In genomic region chr3:10500717-10501663, GRCh38 we compare ENCODE assay signal across 1 cellular context.
TF ChIP-seq lines count a peak whose summit lies in the region.

No MANE protein-coding gene starts in this region.

TF ChIP-seq in HepG2, 621 proteins besides CTCF, POLR2A, EP300 and RAD21 (continued from another document and continues in another):
- TF ChIP-seq, protein P1, sequence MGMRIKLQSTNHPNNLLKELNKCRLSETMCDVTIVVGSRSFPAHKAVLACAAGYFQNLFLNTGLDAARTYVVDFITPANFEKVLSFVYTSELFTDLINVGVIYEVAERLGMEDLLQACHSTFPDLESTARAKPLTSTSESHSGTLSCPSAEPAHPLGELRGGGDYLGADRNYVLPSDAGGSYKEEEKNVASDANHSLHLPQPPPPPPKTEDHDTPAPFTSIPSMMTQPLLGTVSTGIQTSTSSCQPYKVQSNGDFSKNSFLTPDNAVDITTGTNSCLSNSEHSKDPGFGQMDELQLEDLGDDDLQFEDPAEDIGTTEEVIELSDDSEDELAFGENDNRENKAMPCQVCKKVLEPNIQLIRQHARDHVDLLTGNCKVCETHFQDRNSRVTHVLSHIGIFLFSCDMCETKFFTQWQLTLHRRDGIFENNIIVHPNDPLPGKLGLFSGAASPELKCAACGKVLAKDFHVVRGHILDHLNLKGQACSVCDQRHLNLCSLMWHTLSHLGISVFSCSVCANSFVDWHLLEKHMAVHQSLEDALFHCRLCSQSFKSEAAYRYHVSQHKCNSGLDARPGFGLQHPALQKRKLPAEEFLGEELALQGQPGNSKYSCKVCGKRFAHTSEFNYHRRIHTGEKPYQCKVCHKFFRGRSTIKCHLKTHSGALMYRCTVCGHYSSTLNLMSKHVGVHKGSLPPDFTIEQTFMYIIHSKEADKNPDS (CRISPR knock-in tag; IDR thresholded peaks at IDR 0.05), result no peak
- TF ChIP-seq PRMT3 (CRISPR knock-in tag; IDR thresholded peaks at IDR 0.05; ENCODE audit: borderline replicate concordance, low read depth) (no peak), GABPB1 (CRISPR knock-in tag; IDR thresholded peaks at IDR 0.05) (no peak), RBM22 (optimal IDR thresholded peaks at IDR 0.05; ENCODE audit: low read length) (no peak), SAP130 (CRISPR knock-in tag; IDR thresholded peaks at IDR 0.05; ENCODE audit: low read depth) (0 out of 2 replicates have a peak, but pooled peaks have one; percentile 8), NFAT5 (CRISPR knock-in tag; IDR thresholded peaks at IDR 0.05) (no peak), MBD4 (IDR thresholded peaks at IDR 0.05; ENCODE audit: borderline replicate concordance, low read length) (no peak), CBFB (CRISPR knock-in tag; IDR thresholded peaks at IDR 0.05) (no peak), ZNF747 (CRISPR knock-in tag; IDR thresholded peaks at IDR 0.05; ENCODE audit: borderline replicate concordance) (0 out of 2 replicates have a peak, but pooled peaks have one; percentile 25), ZSCAN31 (CRISPR knock-in tag; IDR thresholded peaks at IDR 0.05; ENCODE audit: low read depth) (0 out of 2 replicates have a peak, but pooled peaks have one; percentile 25), ZMYM2 (CRISPR knock-in tag; IDR thresholded peaks at IDR 0.05) (no peak), RCOR2 (CRISPR knock-in tag; IDR thresholded peaks at IDR 0.05) (no peak), PLRG1 (conservative IDR thresholded peaks at IDR 0.05) (no peak), KDM1A (CRISPR knock-in tag; IDR thresholded peaks at IDR 0.05) (no peak), ZNF350 (CRISPR knock-in tag; IDR thresholded peaks at IDR 0.05; ENCODE audit: borderline replicate concordance, low read depth) (no peak), PATZ1 (CRISPR knock-in tag; IDR thresholded peaks at IDR 0.05) (0 out of 2 replicates have a peak, but pooled peaks have one; percentile 18), ZNF12 (CRISPR knock-in tag; IDR thresholded peaks at IDR 0.05) (no peak), NFYC (CRISPR knock-in tag; IDR thresholded peaks at IDR 0.05) (no peak), THAP11 (CRISPR knock-in tag; IDR thresholded peaks at IDR 0.05) (no peak), LRRFIP1 (CRISPR knock-in tag; conservative IDR thresholded peaks at IDR 0.05) (no peak), HNF4A (CRISPR knock-in tag; IDR thresholded peaks at IDR 0.05) (peak; percentile 78), REL (CRISPR knock-in tag; conservative IDR thresholded peaks at IDR 0.05) (no peak), ESRRA (CRISPR knock-in tag; IDR thresholded peaks at IDR 0.05; ENCODE audit: low read depth) (peak; percentile 79; the same call in 1 of the 2 replicates), PAWR (CRISPR knock-in tag; IDR thresholded peaks at IDR 0.05; ENCODE audit: borderline replicate concordance) (no peak), MAFF (IDR thresholded peaks at IDR 0.05; ENCODE audit: low read depth, low read length) (no peak), NR2C2 (CRISPR knock-in tag; IDR thresholded peaks at IDR 0.05; ENCODE audit: borderline replicate concordance) (peak; percentile 35; the same call in 1 of the 2 replicates), JUND (CRISPR knock-in tag; IDR thresholded peaks at IDR 0.05) (no peak), HNRNPUL1 (IDR thresholded peaks at IDR 0.05; ENCODE audit: low read depth, low read length) (no peak), NFE2L2 (IDR thresholded peaks at IDR 0.05; ENCODE audit: low read length) (no peak), RFX3 (CRISPR knock-in tag; IDR thresholded peaks at IDR 0.05) (no peak), SP140L (CRISPR knock-in tag; IDR thresholded peaks at IDR 0.05; ENCODE audit: borderline replicate concordance) (no peak), HNRNPLL (IDR thresholded peaks at IDR 0.05; ENCODE audit: low read depth, low read length, poor library complexity, severe bottlenecking) (no peak), ZNF3 (CRISPR knock-in tag; IDR thresholded peaks at IDR 0.05) (no peak), ZNF337 (CRISPR knock-in tag; IDR thresholded peaks at IDR 0.05; ENCODE audit: borderline replicate concordance, low read depth) (no peak), JDP2 (CRISPR knock-in tag; IDR thresholded peaks at IDR 0.05; ENCODE audit: borderline replicate concordance) (no peak)
- TF ChIP-seq, protein P2, sequence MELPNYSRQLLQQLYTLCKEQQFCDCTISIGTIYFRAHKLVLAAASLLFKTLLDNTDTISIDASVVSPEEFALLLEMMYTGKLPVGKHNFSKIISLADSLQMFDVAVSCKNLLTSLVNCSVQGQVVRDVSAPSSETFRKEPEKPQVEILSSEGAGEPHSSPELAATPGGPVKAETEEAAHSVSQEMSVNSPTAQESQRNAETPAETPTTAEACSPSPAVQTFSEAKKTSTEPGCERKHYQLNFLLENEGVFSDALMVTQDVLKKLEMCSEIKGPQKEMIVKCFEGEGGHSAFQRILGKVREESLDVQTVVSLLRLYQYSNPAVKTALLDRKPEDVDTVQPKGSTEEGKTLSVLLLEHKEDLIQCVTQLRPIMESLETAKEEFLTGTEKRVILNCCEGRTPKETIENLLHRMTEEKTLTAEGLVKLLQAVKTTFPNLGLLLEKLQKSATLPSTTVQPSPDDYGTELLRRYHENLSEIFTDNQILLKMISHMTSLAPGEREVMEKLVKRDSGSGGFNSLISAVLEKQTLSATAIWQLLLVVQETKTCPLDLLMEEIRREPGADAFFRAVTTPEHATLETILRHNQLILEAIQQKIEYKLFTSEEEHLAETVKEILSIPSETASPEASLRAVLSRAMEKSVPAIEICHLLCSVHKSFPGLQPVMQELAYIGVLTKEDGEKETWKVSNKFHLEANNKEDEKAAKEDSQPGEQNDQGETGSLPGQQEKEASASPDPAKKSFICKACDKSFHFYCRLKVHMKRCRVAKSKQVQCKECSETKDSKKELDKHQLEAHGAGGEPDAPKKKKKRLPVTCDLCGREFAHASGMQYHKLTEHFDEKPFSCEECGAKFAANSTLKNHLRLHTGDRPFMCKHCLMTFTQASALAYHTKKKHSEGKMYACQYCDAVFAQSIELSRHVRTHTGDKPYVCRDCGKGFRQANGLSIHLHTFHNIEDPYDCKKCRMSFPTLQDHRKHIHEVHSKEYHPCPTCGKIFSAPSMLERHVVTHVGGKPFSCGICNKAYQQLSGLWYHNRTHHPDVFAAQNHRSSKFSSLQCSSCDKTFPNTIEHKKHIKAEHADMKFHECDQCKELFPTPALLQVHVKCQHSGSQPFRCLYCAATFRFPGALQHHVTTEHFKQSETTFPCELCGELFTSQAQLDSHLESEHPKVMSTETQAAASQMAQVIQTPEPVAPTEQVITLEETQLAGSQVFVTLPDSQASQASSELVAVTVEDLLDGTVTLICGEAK (IDR thresholded peaks at IDR 0.05), result no peak
- TF ChIP-seq, protein P2 (CRISPR knock-in tag; IDR thresholded peaks at IDR 0.05), result no peak
- TF ChIP-seq, protein P3, sequence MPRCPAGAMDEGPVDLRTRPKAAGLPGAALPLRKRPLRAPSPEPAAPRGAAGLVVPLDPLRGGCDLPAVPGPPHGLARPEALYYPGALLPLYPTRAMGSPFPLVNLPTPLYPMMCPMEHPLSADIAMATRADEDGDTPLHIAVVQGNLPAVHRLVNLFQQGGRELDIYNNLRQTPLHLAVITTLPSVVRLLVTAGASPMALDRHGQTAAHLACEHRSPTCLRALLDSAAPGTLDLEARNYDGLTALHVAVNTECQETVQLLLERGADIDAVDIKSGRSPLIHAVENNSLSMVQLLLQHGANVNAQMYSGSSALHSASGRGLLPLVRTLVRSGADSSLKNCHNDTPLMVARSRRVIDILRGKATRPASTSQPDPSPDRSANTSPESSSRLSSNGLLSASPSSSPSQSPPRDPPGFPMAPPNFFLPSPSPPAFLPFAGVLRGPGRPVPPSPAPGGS (CRISPR knock-in tag; IDR thresholded peaks at IDR 0.05), result no peak
